19 cellular contexts compared by ENCODE assay signal in the genomic region with DNA sequence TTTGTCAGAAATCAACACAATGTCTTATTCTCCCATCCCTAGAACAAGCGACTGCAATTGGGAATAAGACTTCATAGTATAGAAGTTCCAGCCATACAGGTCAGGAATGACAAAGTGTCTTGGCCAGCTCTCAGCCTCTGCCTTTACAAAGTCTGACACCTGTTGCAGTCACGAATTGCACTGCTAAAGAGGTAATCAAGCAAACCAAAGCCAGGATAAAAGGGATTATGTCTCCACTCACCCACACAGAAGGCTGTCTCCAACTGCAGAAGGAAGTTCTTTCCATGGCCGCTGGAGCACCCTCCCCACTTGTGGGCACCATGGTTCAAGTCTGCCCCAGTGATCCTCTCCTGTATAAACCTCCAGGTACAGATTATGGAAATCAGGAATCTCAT.
DNase-seq lines count a peak whose midpoint lies in the region; ATAC-seq, FAIRE-seq and TF ChIP-seq lines count a peak whose summit lies in the region.
"Had no signal": no experiment of that assay in that cellular context is flagged by ENCODE, and none has a peak within 500 bp of the region (broad histone marks: within the 10 kb centered on the region; RNA-seq: fewer than 3 reads in every experiment).

No MANE protein-coding gene starts in this region.

- H2AFZ ChIP-seq in astrocyte (ENCODE audit: low read depth, low read length): no peak overlapping the region

- H4K20me1 ChIP-seq in astrocyte (ENCODE audit: insufficient read depth, low read length): no peaks in the 10 kb centered on the region
- H4K20me1 ChIP-seq: BLaER1 treated with 17β-estradiol and CSF1 and Interleukin-3, amounts not matched to agents 10 nM and 100 nM had no signal

- H3K27me3 Mint-ChIP-seq in astrocyte (ENCODE audit: low read depth, unreplicated experiment): peaks cover 2% of the 10 kb centered on the region

- ATAC-seq in activated naive CD4-positive, alpha-beta T cell treated with anti-CD3 and anti-CD28 coated beads, Interleukin-2, amount 50 U/mL, for 72 hours: no peak
- ATAC-seq: activated CD8-positive, alpha-beta memory T cell treated with anti-CD3 and anti-CD28 coated beads, Interleukin-2, amount 10 ng/mL, durations not matched to agents 7 days and 5 days had no signal

- H3K4me3 Mint-ChIP-seq in astrocyte (ENCODE audit: unreplicated experiment): no peak overlapping the region
- H3K4me3 Mint-ChIP-seq: activated CD8-positive, alpha-beta memory T cell treated with anti-CD3 and anti-CD28 coated beads, Interleukin-2, amount 10 ng/mL, durations not matched to agents 7 days and 5 days; dendritic cell treated with granulocyte-macrophage colony-stimulating factor and Interleukin-4, amounts not matched to agents 40 ng/mL and 50 ng/mL, for 4 days; T-helper 2 cell treated with Interferon-gamma antibody and Interleukin-4, amounts not matched to agents 5 μg/mL and 100 μg/mL, for 36 hours had no signal

- H3K4me3 ChIP-seq in astrocyte (ENCODE audit: insufficient read depth, low read depth, low read length) (no peak overlapping the region), subcutaneous abdominal adipose tissue (ENCODE audit: low read depth in 1 of 5, low read length in 5 of 5) (no peak overlapping the region), mesendoderm (ENCODE audit: low read length) (no peak overlapping the region)
- H3K4me3 ChIP-seq: BLaER1 treated with 17β-estradiol and CSF1 and Interleukin-3, amounts not matched to agents 10 nM and 100 nM had no signal

- no peak overlapping the region for H2BK120ac ChIP-seq in mesendoderm (ENCODE audit: low read depth, low read length)

- peak overlapping the region; percentile 73 for H3K4me2 ChIP-seq in astrocyte (ENCODE audit: low read length)
- no peak overlapping the region for H3K4me2 ChIP-seq in mesendoderm (ENCODE audit: low read length)

- peaks cover 7% of the 10 kb centered on the region for H3K9me3 Mint-ChIP-seq in astrocyte (ENCODE audit: unreplicated experiment)
- H3K9me3 Mint-ChIP-seq in activated naive CD4-positive, alpha-beta T cell treated with anti-CD3 and anti-CD28 coated beads, Interleukin-2, amount 50 U/mL, for 72 hours: no peaks in the 10 kb centered on the region
- H3K9me3 Mint-ChIP-seq: dendritic cell treated with granulocyte-macrophage colony-stimulating factor and Interleukin-4, amounts not matched to agents 40 ng/mL and 50 ng/mL, for 4 days; T-helper 2 cell treated with Interferon-gamma antibody and Interleukin-4, amounts not matched to agents 5 μg/mL and 100 μg/mL, for 36 hours had no signal

- no peak overlapping the region for H2BK5ac ChIP-seq in mesendoderm (ENCODE audit: low read length)

- H3K56ac ChIP-seq in mesendoderm (ENCODE audit: low read length): no peak overlapping the region

- H2AK5ac ChIP-seq in mesendoderm (ENCODE audit: low read length): no peak overlapping the region

- H4K5ac ChIP-seq in mesendoderm (ENCODE audit: low read length): no peak overlapping the region

- peaks cover 69% of the 10 kb centered on the region for H3K4me1 Mint-ChIP-seq in astrocyte (ENCODE audit: low read depth, unreplicated experiment)
- H3K4me1 Mint-ChIP-seq: activated CD8-positive, alpha-beta memory T cell treated with anti-CD3 and anti-CD28 coated beads, Interleukin-2, amount 10 ng/mL, durations not matched to agents 7 days and 5 days had no signal

- no peak overlapping the region for H3K4ac ChIP-seq in mesendoderm (ENCODE audit: low read depth, low read length)

- no peaks in the 10 kb centered on the region for H3K27me3 ChIP-seq in astrocyte (ENCODE audit: insufficient read depth, low read length)
- no peaks in the 10 kb centered on the region for H3K27me3 ChIP-seq in subcutaneous abdominal adipose tissue (ENCODE audit: control insufficient read depth in 5 of 5, insufficient read depth in 4 of 5, low read length in 5 of 5)
- no peaks in the 10 kb centered on the region for H3K27me3 ChIP-seq in mesendoderm (ENCODE audit: insufficient read depth, low read length, poor library complexity)
- H3K27me3 ChIP-seq: BLaER1 treated with 17β-estradiol and CSF1 and Interleukin-3, amounts not matched to agents 10 nM and 100 nM had no signal

- H3K4me1 ChIP-seq in astrocyte (ENCODE audit: insufficient read depth, low read length) (peaks cover 72% of the 10 kb centered on the region), subcutaneous abdominal adipose tissue (ENCODE audit: control insufficient read depth in 5 of 5, insufficient read depth in 5 of 5, low read length in 5 of 5) (peaks cover 22 to 64% (median 56%) of the 10 kb centered on the region in 5 donors), mesendoderm (ENCODE audit: control insufficient read depth, low read depth, low read length) (peaks cover 17% of the 10 kb centered on the region)

- H3K79me1 ChIP-seq in mesendoderm (ENCODE audit: low read length): no peaks in the 10 kb centered on the region

- H3K18ac ChIP-seq in mesendoderm (ENCODE audit: low read length): no peak overlapping the region

- H3K36me3 ChIP-seq in astrocyte (ENCODE audit: insufficient read depth, low read length): no peaks in the 10 kb centered on the region
- H3K36me3 ChIP-seq in subcutaneous abdominal adipose tissue (ENCODE audit: control insufficient read depth in 5 of 5, insufficient read depth in 5 of 5, low read length in 5 of 5): no peaks in the 10 kb centered on the region
- H3K36me3 ChIP-seq in mesendoderm (ENCODE audit: control insufficient read depth, insufficient read depth, low read length): no peaks in the 10 kb centered on the region
- H3K36me3 ChIP-seq: BLaER1 treated with 17β-estradiol and CSF1 and Interleukin-3, amounts not matched to agents 10 nM and 100 nM had no signal

- H3K9me3 ChIP-seq in astrocyte (ENCODE audit: insufficient read depth, low read depth, low read length) (no peaks in the 10 kb centered on the region), subcutaneous abdominal adipose tissue (ENCODE audit: control insufficient read depth in 5 of 5, low read length in 5 of 5) (no peaks in the 10 kb centered on the region)
- H3K9me3 ChIP-seq: BLaER1 treated with 17β-estradiol and CSF1 and Interleukin-3, amounts not matched to agents 10 nM and 100 nM had no signal

- no peaks in the 10 kb centered on the region for H3K79me2 ChIP-seq in astrocyte (ENCODE audit: insufficient read depth, low read length)
- H3K79me2 ChIP-seq in mesendoderm (ENCODE audit: control insufficient read depth, insufficient read depth, low read length): no peaks in the 10 kb centered on the region

- DNase-seq in NCI-H524 (lab: John Stamatoyannopoulos, UW) (peak; percentile 66 to 85), astrocyte (ENCODE audit: low read depth) (peak; percentile 56), iris pigment epithelial cell (ENCODE audit: low read depth) (peak; percentile 23), AG08395 (ENCODE audit: low spot score) (no peak), mesendoderm (no peak)
- no peak for DNase-seq in activated naive CD4-positive, alpha-beta T cell treated with anti-CD3 and anti-CD28 coated beads, Interleukin-2, amount 50 U/mL, for 72 hours (ENCODE audit: low spot score in 2 of 2)
- DNase-seq in effector CD8-positive, alpha-beta T cell (lab: John Stamatoyannopoulos, UW): no peak
- DNase-seq: activated CD4-positive, CD25-positive, alpha-beta regulatory T cell treated with anti-CD3 and anti-CD28 coated beads, Interleukin-2, amount 50 U/mL, for 72 hours; activated CD8-positive, alpha-beta memory T cell treated with anti-CD3 and anti-CD28 coated beads, Interleukin-2, amount 10 ng/mL, durations not matched to agents 7 days and 5 days; anterior cingulate cortex; DMS 273 treated with DMSO at 0.1 percent for 48 hours; H7; NCI-H1436 treated with DMSO at 0.1 percent for 48 hours; stimulated activated CD4-positive, alpha-beta T cell treated with anti-CD3 and anti-CD28 coated beads, Interleukin-4, amount 100 ng/mL, for 24 hours; stimulated activated CD8-positive, alpha-beta memory T cell treated with anti-CD3 and anti-CD28 coated beads, Interleukin-4, amount 100 ng/mL, for 48 hours had no signal

- no peak overlapping the region for H2BK15ac ChIP-seq in mesendoderm (replicated peaks; ENCODE audit: low read depth)

- H3K36me3 Mint-ChIP-seq in astrocyte (ENCODE audit: low read depth, unreplicated experiment): peaks cover 2% of the 10 kb centered on the region
- no peaks in the 10 kb centered on the region for H3K36me3 Mint-ChIP-seq in activated naive CD4-positive, alpha-beta T cell treated with anti-CD3 and anti-CD28 coated beads, Interleukin-2, amount 50 U/mL, for 72 hours
- H3K36me3 Mint-ChIP-seq: activated CD8-positive, alpha-beta memory T cell treated with anti-CD3 and anti-CD28 coated beads, Interleukin-2, amount 10 ng/mL, durations not matched to agents 7 days and 5 days had no signal

- no peak for FAIRE-seq in astrocyte (lab: Jason Lieb, UNC)

- TF ChIP-seq CTCF in astrocyte (IDR thresholded peaks at IDR 0.05; ENCODE audit: insufficient read depth, low read depth, low read length): no peak

- peak overlapping the region; percentile 56 for H3K27ac ChIP-seq in astrocyte (ENCODE audit: low read depth, low read length)
- peak overlapping the region; percentile 88 for H3K27ac ChIP-seq in subcutaneous abdominal adipose tissue (ENCODE audit: low read depth, low read length)
- H3K27ac ChIP-seq in mesendoderm (ENCODE audit: low read depth, low read length): no peak overlapping the region

- H3K23ac ChIP-seq in mesendoderm (ENCODE audit: low read length): no peak overlapping the region

- WGBS in mesendoderm (ENCODE audit: extremely low coverage, insufficient coverage, low lambda C conversion rate): no CpG with 5 or more reads among the region's 3 CpGs

- H3K27ac Mint-ChIP-seq in astrocyte (ENCODE audit: unreplicated experiment): no peak overlapping the region
- no peak overlapping the region for H3K27ac Mint-ChIP-seq in activated naive CD4-positive, alpha-beta T cell treated with anti-CD3 and anti-CD28 coated beads, Interleukin-2, amount 50 U/mL, for 72 hours
- H3K27ac Mint-ChIP-seq: activated CD8-positive, alpha-beta memory T cell treated with anti-CD3 and anti-CD28 coated beads, Interleukin-2, amount 10 ng/mL, durations not matched to agents 7 days and 5 days; dendritic cell treated with granulocyte-macrophage colony-stimulating factor and Interleukin-4, amounts not matched to agents 40 ng/mL and 50 ng/mL, for 4 days; T-helper 2 cell treated with Interferon-gamma antibody and Interleukin-4, amounts not matched to agents 5 μg/mL and 100 μg/mL, for 36 hours had no signal

- H3K9ac ChIP-seq in astrocyte (ENCODE audit: low read length): peak overlapping the region; percentile 56
- peak overlapping the region in 3 of 5 donors; percentile 28 to 49 (median 42) for H3K9ac ChIP-seq in subcutaneous abdominal adipose tissue (ENCODE audit: low read length in 5 of 5)
- no peak overlapping the region for H3K9ac ChIP-seq in mesendoderm (ENCODE audit: low read length)
- H3K9ac ChIP-seq: BLaER1 treated with 17β-estradiol and CSF1 and Interleukin-3, amounts not matched to agents 10 nM and 100 nM had no signal

- no peak overlapping the region for H4K8ac ChIP-seq in mesendoderm (ENCODE audit: low read depth, low read length)

Comparison
In these comparisons a context has a peak if more than half of its experiments do, and no peak if none do; other contexts are left out.
1. DNase-seq: peak in NCI-H524 (2 of 2), astrocyte (single experiment) and iris pigment epithelial cell (single experiment); none in activated naive CD4-positive, alpha-beta T cell treated with anti-CD3 and anti-CD28 coated beads, Interleukin-2, amount 50 U/mL, for 72 hours (0 of 2), AG08395 (single experiment), effector CD8-positive, alpha-beta T cell (single experiment) and mesendoderm (single experiment).